In the genomic region with DNA sequence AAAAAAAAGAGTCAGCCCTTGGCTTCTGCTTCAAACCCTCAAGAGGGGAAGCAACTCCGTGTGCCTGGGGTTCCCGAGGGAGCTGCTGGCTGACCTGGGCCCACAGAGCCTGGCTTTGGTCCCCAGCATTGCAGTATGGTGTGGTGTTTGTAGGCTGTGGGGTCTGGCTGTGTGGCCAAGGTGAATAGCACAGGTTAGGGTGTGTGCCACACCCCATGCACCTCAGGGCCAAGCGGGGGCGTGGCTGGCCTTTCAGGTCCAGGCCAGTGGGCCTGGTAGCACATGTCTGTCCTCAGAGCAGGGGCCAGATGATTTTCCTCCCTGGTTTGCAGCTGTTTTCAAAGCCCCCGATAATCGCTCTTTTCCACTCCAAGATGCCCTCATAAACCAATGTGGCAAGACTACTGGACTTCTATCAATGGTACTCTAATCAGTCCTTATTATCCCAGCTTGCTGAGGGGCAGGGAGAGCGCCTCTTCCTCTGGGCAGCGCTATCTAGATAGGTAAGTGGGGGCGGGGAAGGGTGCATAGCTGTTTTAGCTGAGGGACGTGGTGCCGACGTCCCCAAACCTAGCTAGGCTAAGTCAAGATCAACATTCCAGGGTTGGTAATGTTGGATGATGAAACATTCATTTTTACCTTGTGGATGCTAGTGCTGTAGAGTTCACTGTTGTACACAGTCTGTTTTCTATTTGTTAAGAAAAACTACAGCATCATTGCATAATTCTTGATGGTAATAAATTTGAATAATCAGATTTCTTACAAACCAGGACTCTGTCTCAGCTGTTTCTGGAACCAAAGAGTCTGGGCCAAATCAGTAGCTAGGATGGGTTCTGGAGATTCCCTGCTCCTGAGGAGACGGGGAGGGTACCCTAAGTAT, we compare ENCODE assay signal across 1 cellular context.
TF ChIP-seq lines count a peak whose summit lies in the region.

No MANE protein-coding gene starts in this region.

TF ChIP-seq in K562, 482 proteins besides CTCF, POLR2A, EP300 and RAD21:
- TF ChIP-seq BDP1 (IDR thresholded peaks at IDR 0.05; ENCODE audit: insufficient read depth, insufficient read length) (no peak), ARHGAP35 (IDR thresholded peaks at IDR 0.05; ENCODE audit: partially characterized antibody) (no peak), RNF2 (IDR thresholded peaks at IDR 0.05) (no peak), MCM2 (IDR thresholded peaks at IDR 0.05; ENCODE audit: low read depth) (no peak), CEBPG (CRISPR knock-in tag; IDR thresholded peaks at IDR 0.05) (no peak), CEBPG (tag; conservative IDR thresholded peaks at IDR 0.05 in 1 of 2, IDR thresholded peaks at IDR 0.05 in 1 of 2) (peak; percentile 11 to 57; a peak in 2 of 4 replicates), ZNF263 (CRISPR knock-in tag; IDR thresholded peaks at IDR 0.05; ENCODE audit: borderline replicate concordance) (no peak), CEBPB (tag; IDR thresholded peaks at IDR 0.05) (0 out of 2 replicates have a peak, but pooled peaks have one; percentile 30), POLR2B (IDR thresholded peaks at IDR 0.05; ENCODE audit: low read depth, partially characterized antibody) (no peak), ZFX (CRISPR knock-in tag; IDR thresholded peaks at IDR 0.05) (no peak), SMARCA4 (IDR thresholded peaks at IDR 0.05) (no peak), ZNF778 (CRISPR knock-in tag; IDR thresholded peaks at IDR 0.05) (no peak), ZBTB17 (CRISPR knock-in tag; IDR thresholded peaks at IDR 0.05) (no peak)
- TF ChIP-seq, protein P1, sequence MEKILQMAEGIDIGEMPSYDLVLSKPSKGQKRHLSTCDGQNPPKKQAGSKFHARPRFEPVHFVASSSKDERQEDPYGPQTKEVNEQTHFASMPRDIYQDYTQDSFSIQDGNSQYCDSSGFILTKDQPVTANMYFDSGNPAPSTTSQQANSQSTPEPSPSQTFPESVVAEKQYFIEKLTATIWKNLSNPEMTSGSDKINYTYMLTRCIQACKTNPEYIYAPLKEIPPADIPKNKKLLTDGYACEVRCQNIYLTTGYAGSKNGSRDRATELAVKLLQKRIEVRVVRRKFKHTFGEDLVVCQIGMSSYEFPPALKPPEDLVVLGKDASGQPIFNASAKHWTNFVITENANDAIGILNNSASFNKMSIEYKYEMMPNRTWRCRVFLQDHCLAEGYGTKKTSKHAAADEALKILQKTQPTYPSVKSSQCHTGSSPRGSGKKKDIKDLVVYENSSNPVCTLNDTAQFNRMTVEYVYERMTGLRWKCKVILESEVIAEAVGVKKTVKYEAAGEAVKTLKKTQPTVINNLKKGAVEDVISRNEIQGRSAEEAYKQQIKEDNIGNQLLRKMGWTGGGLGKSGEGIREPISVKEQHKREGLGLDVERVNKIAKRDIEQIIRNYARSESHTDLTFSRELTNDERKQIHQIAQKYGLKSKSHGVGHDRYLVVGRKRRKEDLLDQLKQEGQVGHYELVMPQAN (IDR thresholded peaks at IDR 0.05; ENCODE audit: borderline replicate concordance), result no peak
